ENCODE assay signal across 27 cellular contexts in the genomic region with DNA sequence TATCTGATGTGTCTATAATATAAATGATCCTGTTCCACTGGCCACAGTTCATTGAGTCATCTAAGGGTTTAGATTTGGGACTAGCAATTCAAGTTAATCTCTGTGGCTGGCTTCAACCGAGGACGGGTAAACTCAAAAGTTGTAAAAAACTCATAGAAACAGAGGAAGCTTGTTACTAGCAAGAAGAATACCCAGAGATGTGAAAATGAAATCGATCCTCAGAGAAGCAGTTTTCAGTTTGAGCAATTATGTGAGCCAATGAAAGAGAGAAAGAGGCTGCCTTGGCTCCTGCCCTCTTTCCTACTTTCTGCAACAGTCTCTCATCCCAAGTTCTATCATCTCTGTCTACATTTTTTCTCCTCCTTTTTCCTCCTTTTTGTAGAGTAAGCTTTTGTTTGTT.
"Had no signal": no experiment of that assay in that cellular context is flagged by ENCODE, and none has a peak within 500 bp of the region (broad histone marks: within the 10 kb centered on the region; RNA-seq: fewer than 3 reads in every experiment).

No MANE protein-coding gene starts in this region.

- H3K9me3 ChIP-seq: ascending aorta, body of pancreas had no signal

- H3K4me1 ChIP-seq: ascending aorta, body of pancreas had no signal

- DNase-seq: activated B cell treated with CpG ODN at 0.5 μM for 24 hours; activated CD4-positive, alpha-beta T cell treated with anti-CD3 and anti-CD28 coated beads for 1 hour; activated CD4-positive, alpha-beta T cell treated with anti-CD3 and anti-CD28 coated beads, Interleukin-2, amount 10 ng/mL, durations not matched to agents 24 days and 14 days; activated CD4-positive, alpha-beta T cell treated with anti-CD3 and anti-CD28 coated beads, Interleukin-2, amount 50 U/mL, for 48 hours; activated CD8-positive, alpha-beta memory T cell treated with anti-CD3 and anti-CD28 coated beads, Interleukin-2, amount 10 ng/mL, durations not matched to agents 7 days and 5 days; activated effector memory CD4-positive, alpha-beta T cell treated with Interleukin-2 at 50 U/mL for 16 hours; activated naive CD4-positive, alpha-beta T cell treated with Interleukin-2 at 50 U/mL for 16 hours; activated naive CD8-positive, alpha-beta T cell treated with anti-CD3 and anti-CD28 coated beads, Interleukin-2, amount 50 U/mL, for 24 hours; activated T-cell treated with anti-CD3 and anti-CD28 coated beads, Interleukin-2, amount 50 U/mL, for 24 hours; amniotic stem cell; body of pancreas; central memory CD4-positive, alpha-beta T cell; NCI-H1092; NCI-H1417; NCI-H1930; NCI-H2107; NCI-H345; NCI-H510A treated with DMSO at 0.1 percent for 48 hours; SIG-M5; T-cell; T-helper 2 cell; T1000 had no signal

- H3K36me3 Mint-ChIP-seq: activated CD8-positive, alpha-beta memory T cell treated with anti-CD3 and anti-CD28 coated beads, Interleukin-2, amount 10 ng/mL, durations not matched to agents 7 days and 5 days; T-cell had no signal

- H3K4me3 Mint-ChIP-seq: activated B cell treated with CpG ODN at 0.5 μM for 24 hours; activated CD4-positive, alpha-beta T cell treated with anti-CD3 and anti-CD28 coated beads, Interleukin-2, amount 10 ng/mL, durations not matched to agents 24 days and 14 days; activated CD8-positive, alpha-beta memory T cell treated with anti-CD3 and anti-CD28 coated beads, Interleukin-2, amount 10 ng/mL, durations not matched to agents 7 days and 5 days; activated naive CD8-positive, alpha-beta T cell treated with anti-CD3 and anti-CD28 coated beads, Interleukin-2, amount 50 U/mL, for 24 hours; activated T-cell treated with anti-CD3 and anti-CD28 coated beads, Interleukin-2, amount 50 U/mL, for 24 hours; activated T-helper 1 cell treated with anti-CD3 and anti-CD28 coated beads, Interleukin-12 subunit alpha, Interleukin-12 subunit beta, Interleukin-2, Interleukin-4 antibody, amounts not matched to agents 30 ng/mL and 10 ng/mL and 1 ng/mL, durations not matched to agents 14 hours and 24 hours and 36 hours; T-cell had no signal

- ATAC-seq: activated CD8-positive, alpha-beta memory T cell treated with anti-CD3 and anti-CD28 coated beads, Interleukin-2, amount 10 ng/mL, durations not matched to agents 7 days and 5 days; activated naive CD4-positive, alpha-beta T cell treated with anti-CD3 and anti-CD28 coated beads, Interleukin-2, amount 50 U/mL, for 72 hours; activated naive CD8-positive, alpha-beta T cell treated with anti-CD3 and anti-CD28 coated beads, Interleukin-2, amount 50 U/mL, for 24 hours; body of pancreas; T-cell had no signal

- H3K4me3 ChIP-seq: ascending aorta, body of pancreas had no signal

- H3K27me3 Mint-ChIP-seq: activated B cell treated with CpG ODN at 0.5 μM for 24 hours had no signal

- H3K27ac Mint-ChIP-seq: activated B cell treated with CpG ODN at 0.5 μM for 24 hours; activated CD4-positive, alpha-beta T cell treated with anti-CD3 and anti-CD28 coated beads, Interleukin-2, amount 10 ng/mL, durations not matched to agents 24 days and 14 days; activated CD8-positive, alpha-beta memory T cell treated with anti-CD3 and anti-CD28 coated beads, Interleukin-2, amount 10 ng/mL, durations not matched to agents 7 days and 5 days; activated naive CD4-positive, alpha-beta T cell treated with anti-CD3 and anti-CD28 coated beads, Interleukin-2, amount 50 U/mL, for 72 hours; activated naive CD8-positive, alpha-beta T cell treated with anti-CD3 and anti-CD28 coated beads, Interleukin-2, amount 50 U/mL, for 24 hours; activated T-cell treated with anti-CD3 and anti-CD28 coated beads, Interleukin-2, amount 50 U/mL, for 24 hours; activated T-helper 1 cell treated with anti-CD3 and anti-CD28 coated beads, Interleukin-12 subunit alpha, Interleukin-12 subunit beta, Interleukin-2, Interleukin-4 antibody, amounts not matched to agents 30 ng/mL and 10 ng/mL and 1 ng/mL, durations not matched to agents 14 hours and 24 hours and 36 hours; T-cell had no signal

- H3K9me3 Mint-ChIP-seq: activated B cell treated with CpG ODN at 0.5 μM for 24 hours; activated T-cell treated with anti-CD3 and anti-CD28 coated beads, Interleukin-2, amount 50 U/mL, for 24 hours; activated T-helper 1 cell treated with anti-CD3 and anti-CD28 coated beads, Interleukin-12 subunit alpha, Interleukin-12 subunit beta, Interleukin-2, Interleukin-4 antibody, amounts not matched to agents 30 ng/mL and 10 ng/mL and 1 ng/mL, durations not matched to agents 14 hours and 24 hours and 36 hours had no signal

- H3K36me3 ChIP-seq: ascending aorta had no signal

- H3K4me1 Mint-ChIP-seq: activated B cell treated with CpG ODN at 0.5 μM for 24 hours; activated CD4-positive, alpha-beta T cell treated with anti-CD3 and anti-CD28 coated beads, Interleukin-2, amount 10 ng/mL, durations not matched to agents 24 days and 14 days; activated CD8-positive, alpha-beta memory T cell treated with anti-CD3 and anti-CD28 coated beads, Interleukin-2, amount 10 ng/mL, durations not matched to agents 7 days and 5 days; activated naive CD8-positive, alpha-beta T cell treated with anti-CD3 and anti-CD28 coated beads, Interleukin-2, amount 50 U/mL, for 24 hours had no signal

- H3K27ac ChIP-seq: ascending aorta, body of pancreas had no signal

- FAIRE-seq: bronchial epithelial cell, TTC549 had no signal
